ENCODE assay signal across 15 cellular contexts in the genomic region with DNA sequence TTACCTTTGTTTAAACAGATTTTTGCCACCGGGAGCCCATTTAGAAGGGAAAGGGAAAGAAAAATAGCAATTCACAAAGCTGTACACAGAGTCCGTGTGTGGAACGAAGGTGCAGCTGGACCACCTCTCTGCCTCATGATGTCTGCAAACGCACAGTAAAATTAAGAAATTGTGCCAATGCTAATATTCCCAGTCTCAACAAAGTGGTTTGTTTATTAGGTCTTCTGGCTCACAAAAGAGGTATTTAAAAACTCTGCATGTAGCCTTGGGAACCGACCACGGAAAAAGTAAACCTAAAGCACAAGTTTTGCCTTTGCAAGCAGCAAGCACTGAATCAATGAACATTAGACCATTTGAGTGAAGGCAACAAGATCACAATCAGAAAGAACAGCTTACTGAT. TPM values are rescaled to one million over a fixed set of nuclear protein-coding genes. Genes with fewer than 3 reads are reported as not detected.
DNase-seq lines count a peak whose midpoint lies in the region; ATAC-seq and TF ChIP-seq lines count a peak whose summit lies in the region.
"Had no signal": no experiment of that assay in that cellular context is flagged by ENCODE, and none has a peak within 500 bp of the region (broad histone marks: within the 10 kb centered on the region; RNA-seq: fewer than 3 reads in every experiment).

No MANE protein-coding gene starts in this region.

- DNase-seq in right atrium auricular region (ENCODE audit: low spot score) (no peak), cardiac septum (ENCODE audit: low spot score) (no peak), colonic mucosa (no peak), transverse colon (no peak), KG1 (lab: John Stamatoyannopoulos, UW) (no peak)
- no peak for DNase-seq in activated naive CD8-positive, alpha-beta T cell treated with anti-CD3 and anti-CD28 coated beads for 36 hours
- no peak for DNase-seq in activated T-cell treated with anti-CD3 and anti-CD28 coated beads, Interleukin-2, amount 50 U/mL, for 4 hours
- DNase-seq: activated CD8-positive, alpha-beta memory T cell treated with anti-CD3 and anti-CD28 coated beads for 24 hours; activated naive CD4-positive, alpha-beta T cell treated with anti-CD3 and anti-CD28 coated beads, Interleukin-2, amount 10 ng/mL, durations not matched to agents 7 days and 5 days; Caco-2; natural killer cell; NCI-H1694 treated with DMSO at 0.1 percent for 48 hours; NCI-H526 had no signal

- H3K4me1 ChIP-seq in right atrium auricular region (peaks cover 0 to 70% of the 10 kb centered on the region in 2 donors), colonic mucosa (peaks cover 14% of the 10 kb centered on the region), muscle layer of duodenum (ENCODE audit: control insufficient read depth in 1 of 2, insufficient read depth in 2 of 2, low read length in 2 of 2) (peaks cover 26 to 36% of the 10 kb centered on the region in 2 donors), transverse colon (peaks cover 4 to 64% (median 43%) of the 10 kb centered on the region in 4 donors)

- in situ Hi-C loops in transverse colon (cut with MboI; ENCODE audit: low pct_ligation_motif_present in 1 of 4, low pct_unique_long_range_greater_than_20kb in 1 of 4, low sequenced_read_pairs in 3 of 4) = no loop called here

- H3K4me3 ChIP-seq in right atrium auricular region (no peak overlapping the region), colonic mucosa (no peak overlapping the region), muscle layer of duodenum (ENCODE audit: low read depth in 1 of 2, low read length in 2 of 2) (no peak overlapping the region), transverse colon (no peak overlapping the region)
- H3K4me3 ChIP-seq: skin epidermis had no signal

- intact Hi-C loops in cardiac septum (cut with DNase I) = loop anchor here (5.0 kb wide), 1 partner anchor 48 kb away; no protein-coding TSS in a partner anchor
- intact Hi-C loops in colonic mucosa (cut with DNase I) = no loop called here
- intact Hi-C loops in transverse colon (cut with DNase I; ENCODE audit: low total_unique reads) = no loop called here

- H3K4me1 Mint-ChIP-seq in activated naive CD8-positive, alpha-beta T cell treated with anti-CD3 and anti-CD28 coated beads for 36 hours = peaks cover 6% of the 10 kb centered on the region
- no peaks in the 10 kb centered on the region for H3K4me1 Mint-ChIP-seq in activated T-cell treated with anti-CD3 and anti-CD28 coated beads, Interleukin-2, amount 50 U/mL, for 4 hours (ENCODE audit: low read depth)

- H3K36me3 ChIP-seq in right atrium auricular region = no peaks in the 10 kb centered on the region
- H3K36me3 ChIP-seq in colonic mucosa = no peaks in the 10 kb centered on the region
- no peaks in the 10 kb centered on the region for H3K36me3 ChIP-seq in muscle layer of duodenum (ENCODE audit: control insufficient read depth in 1 of 2, insufficient read depth in 2 of 2, low read length in 2 of 2)
- no peaks in the 10 kb centered on the region for H3K36me3 ChIP-seq in transverse colon

- peak; percentile 37 for TF ChIP-seq EP300 in transverse colon (IDR thresholded peaks at IDR 0.05; ENCODE audit: low read depth)

- no peak for ATAC-seq in activated T-cell treated with anti-CD3 and anti-CD28 coated beads, Interleukin-2, amount 50 U/mL, for 4 hours
- ATAC-seq: natural killer cell had no signal

- H3K9me3 Mint-ChIP-seq in activated naive CD8-positive, alpha-beta T cell treated with anti-CD3 and anti-CD28 coated beads for 36 hours = no peaks in the 10 kb centered on the region
- H3K9me3 Mint-ChIP-seq in activated T-cell treated with anti-CD3 and anti-CD28 coated beads, Interleukin-2, amount 50 U/mL, for 4 hours = no peaks in the 10 kb centered on the region
- H3K9me3 Mint-ChIP-seq: activated naive CD4-positive, alpha-beta T cell treated with anti-CD3 and anti-CD28 coated beads, Interleukin-2, amount 10 ng/mL, durations not matched to agents 7 days and 5 days; natural killer cell had no signal

- H3K36me3 Mint-ChIP-seq in activated naive CD8-positive, alpha-beta T cell treated with anti-CD3 and anti-CD28 coated beads for 36 hours = no peaks in the 10 kb centered on the region
- peaks cover 2% of the 10 kb centered on the region for H3K36me3 Mint-ChIP-seq in activated T-cell treated with anti-CD3 and anti-CD28 coated beads, Interleukin-2, amount 50 U/mL, for 4 hours (ENCODE audit: insufficient read depth)
- H3K36me3 Mint-ChIP-seq: natural killer cell had no signal

- 62 to 70% methylated on average over 5 to 6 of the region's 6 CpGs for WGBS in transverse colon (ENCODE audit: low coverage in 1 of 2), 2 donors

- no peaks in the 10 kb centered on the region for H3K27me3 Mint-ChIP-seq in activated naive CD8-positive, alpha-beta T cell treated with anti-CD3 and anti-CD28 coated beads for 36 hours
- no peaks in the 10 kb centered on the region for H3K27me3 Mint-ChIP-seq in activated T-cell treated with anti-CD3 and anti-CD28 coated beads, Interleukin-2, amount 50 U/mL, for 4 hours (ENCODE audit: low read depth)
- H3K27me3 Mint-ChIP-seq: activated naive CD4-positive, alpha-beta T cell treated with anti-CD3 and anti-CD28 coated beads, Interleukin-2, amount 10 ng/mL, durations not matched to agents 7 days and 5 days had no signal

- H3K9ac ChIP-seq in colonic mucosa (ENCODE audit: low read depth in 2 of 2, low read length in 2 of 2) = no peak overlapping the region

- H3K27ac Mint-ChIP-seq in activated naive CD8-positive, alpha-beta T cell treated with anti-CD3 and anti-CD28 coated beads for 36 hours = no peak overlapping the region
- H3K27ac Mint-ChIP-seq: activated naive CD4-positive, alpha-beta T cell treated with anti-CD3 and anti-CD28 coated beads, Interleukin-2, amount 10 ng/mL, durations not matched to agents 7 days and 5 days; natural killer cell had no signal

- TF ChIP-seq POLR2A in transverse colon (IDR thresholded peaks at IDR 0.05) = no peak

- H3K27ac ChIP-seq in right atrium auricular region = peak overlapping the region; percentile 65 to 73
- peak overlapping the region; percentile 45 for H3K27ac ChIP-seq in colonic mucosa
- H3K27ac ChIP-seq in muscle layer of duodenum (ENCODE audit: low read length) = peak overlapping the region; percentile 81
- peak overlapping the region; percentile 54 to 78 (median 68) for H3K27ac ChIP-seq in transverse colon
- H3K27ac ChIP-seq: skin epidermis had no signal

- TF ChIP-seq CTCF in right atrium auricular region (IDR thresholded peaks at IDR 0.05) = no peak
- no peak for TF ChIP-seq CTCF in colonic mucosa (IDR thresholded peaks at IDR 0.05)
- no peak for TF ChIP-seq CTCF in transverse colon (IDR thresholded peaks at IDR 0.05)

- no peaks in the 10 kb centered on the region for H3K9me3 ChIP-seq in right atrium auricular region
- H3K9me3 ChIP-seq in colonic mucosa = no peaks in the 10 kb centered on the region
- H3K9me3 ChIP-seq in muscle layer of duodenum (ENCODE audit: control insufficient read depth in 1 of 2, low read length in 2 of 2) = no peaks in the 10 kb centered on the region
- no peaks in the 10 kb centered on the region for H3K9me3 ChIP-seq in transverse colon
- H3K9me3 ChIP-seq: Caco-2 had no signal

- no peak overlapping the region for H3K4me3 Mint-ChIP-seq in activated naive CD8-positive, alpha-beta T cell treated with anti-CD3 and anti-CD28 coated beads for 36 hours
- no peak overlapping the region for H3K4me3 Mint-ChIP-seq in activated T-cell treated with anti-CD3 and anti-CD28 coated beads, Interleukin-2, amount 50 U/mL, for 4 hours
- H3K4me3 Mint-ChIP-seq: activated naive CD4-positive, alpha-beta T cell treated with anti-CD3 and anti-CD28 coated beads, Interleukin-2, amount 10 ng/mL, durations not matched to agents 7 days and 5 days; natural killer cell had no signal

- no peaks in the 10 kb centered on the region for H3K27me3 ChIP-seq in right atrium auricular region
- H3K27me3 ChIP-seq in colonic mucosa = no peaks in the 10 kb centered on the region
- H3K27me3 ChIP-seq in muscle layer of duodenum (ENCODE audit: low read depth, low read length) = no peaks in the 10 kb centered on the region
- H3K27me3 ChIP-seq in transverse colon = no peaks in the 10 kb centered on the region

RNA-seq across cellular contexts. Expression of a gene that starts 57.7 kb away (rescaled TPM):
- total RNA-seq in right atrium auricular region (10 to 100 TPM; 25.6 to 39.6 TPM), cardiac septum (30.1 TPM), colonic mucosa (10 to 100 TPM; 45.8 to 46.0 TPM), transverse colon (10 to 100 TPM; 16.4 to 37.0 (median 19.9) TPM)
- total RNA-seq in activated naive CD8-positive, alpha-beta T cell treated with anti-CD3 and anti-CD28 coated beads for 36 hours = 10 to 100 TPM; 20.4 to 21.8 TPM
- total RNA-seq in activated T-cell treated with anti-CD3 and anti-CD28 coated beads, Interleukin-2, amount 50 U/mL, for 4 hours = 10 to 100 TPM; 28.1 to 34.6 (median 29.8) TPM
